ENCODE assay signal across 1 cellular context in the genomic region with DNA sequence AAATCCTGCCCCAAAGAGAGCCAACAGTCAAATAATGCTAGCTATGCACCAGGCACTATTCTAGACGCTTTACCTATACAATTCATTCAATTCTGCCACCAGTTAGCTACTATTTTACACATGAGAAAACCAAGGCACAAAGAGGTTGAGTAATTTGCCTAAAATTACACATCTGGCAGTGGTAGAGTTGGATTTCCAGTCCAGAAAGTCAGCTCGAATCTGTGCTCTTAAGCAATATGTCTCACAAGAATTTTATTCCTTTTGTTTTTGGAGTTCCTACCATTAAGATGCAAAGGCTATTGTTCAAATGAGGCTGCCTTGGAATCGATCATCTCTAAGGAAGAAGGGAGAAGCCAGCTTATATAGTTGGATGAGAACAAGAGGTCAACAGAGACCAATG.
TF ChIP-seq lines count a peak whose summit lies in the region.

No MANE protein-coding gene starts in this region.

TF ChIP-seq in GM23338, 12 proteins besides CTCF, POLR2A, EP300 and RAD21 (continued from another document):
- TF ChIP-seq NANOG (IDR thresholded peaks at IDR 0.05; ENCODE audit: borderline replicate concordance) (no peak), EZH2phosphoT487 (IDR thresholded peaks at IDR 0.05; ENCODE audit: unreplicated experiment) (no peak)
TF ChIP-seq in GM23338: peak in this region for 0.
